8 cellular contexts compared by ENCODE assay signal in the genomic region with DNA sequence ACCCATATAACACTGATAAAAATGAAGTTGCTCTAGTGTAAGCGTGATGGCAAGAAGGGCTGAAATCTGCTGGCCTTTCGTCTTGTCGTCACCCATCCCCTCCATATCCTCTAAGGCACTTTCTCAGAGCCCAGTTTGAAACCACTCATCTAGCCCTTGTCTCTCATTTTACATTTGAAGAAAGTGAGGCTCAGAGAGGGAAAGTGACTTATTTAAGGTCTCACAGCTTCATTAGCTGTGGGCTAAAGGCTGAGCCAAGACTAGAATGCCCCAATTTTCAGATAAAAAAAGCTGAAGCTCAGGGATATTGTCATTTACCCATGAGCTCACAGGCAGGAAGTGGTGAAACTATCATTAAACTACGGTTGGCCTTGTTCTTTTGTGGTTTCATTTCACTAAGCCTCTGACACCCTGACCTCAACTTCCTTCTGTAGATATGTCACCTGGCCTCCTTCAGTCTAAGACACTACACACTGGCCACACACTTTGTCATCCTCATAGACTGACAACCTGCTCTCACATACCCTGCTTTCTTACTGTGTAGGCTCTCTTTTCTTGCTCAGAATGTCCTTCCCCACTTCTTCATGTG.
A peak's percentile ranks its signal among the peaks of the same experiment; 100 is the strongest.
DNase-seq lines count a peak whose midpoint lies in the region; ATAC-seq and TF ChIP-seq lines count a peak whose summit lies in the region.

No MANE protein-coding gene starts in this region.

- TF ChIP-seq CTCF in GM12864 (IDR thresholded peaks at IDR 0.05; ENCODE audit: low read depth, low read length, missing control alignments) (no peak), sigmoid colon (IDR thresholded peaks at IDR 0.05) (no peak)

- TF ChIP-seq EP300 in sigmoid colon (IDR thresholded peaks at IDR 0.05): no peak

- intact Hi-C loops in sigmoid colon (cut with DNase I): loop anchor here (10.0 kb wide), 1 partner anchor 49 kb away; no protein-coding TSS in a partner anchor

- WGBS in sigmoid colon, 2 donors: 48 to 50% methylated on average over 4 of the region's 4 CpGs

- H3K4me3 ChIP-seq in GM12864 (ENCODE audit: low read depth, low read length) (no peak overlapping the region), Karpas-422 (ENCODE audit: low read length) (no peak overlapping the region), sigmoid colon (no peak overlapping the region)

- no peak for TF ChIP-seq POLR2A in sigmoid colon (IDR thresholded peaks at IDR 0.05)

- peak overlapping the region; percentile 56; the same call in 1 of the 2 replicates for H2AFZ ChIP-seq in Karpas-422 (ENCODE audit: low read length)

- H3K79me2 ChIP-seq in Karpas-422 (ENCODE audit: low read length): no peaks in the 10 kb centered on the region

- no peaks in the 10 kb centered on the region for H3K27me3 ChIP-seq in Karpas-422 (ENCODE audit: low read length)
- no peaks in the 10 kb centered on the region for H3K27me3 ChIP-seq in sigmoid colon

- H3K9me3 ChIP-seq in Karpas-422 (ENCODE audit: low read length) (no peaks in the 10 kb centered on the region; the same call in 1 of the 2 replicates), sigmoid colon (no peaks in the 10 kb centered on the region)

- H3K9ac ChIP-seq in Karpas-422 (ENCODE audit: low read length): no peak overlapping the region

- H3K4me1 ChIP-seq in Karpas-422 (ENCODE audit: low read length) (peaks cover 40% of the 10 kb centered on the region), sigmoid colon (no peaks in the 10 kb centered on the region)

- DNase-seq in GM12864 (ENCODE audit: low read depth) (peak; percentile 84), Karpas-422 (peak; percentile 62), activated T-cell treated with anti-CD3 and anti-CD28 coated beads for 48 hours (ENCODE audit: low read depth) (peak; percentile 13), sigmoid colon (no peak), SHP77 (lab: John Stamatoyannopoulos, UW) (no peak), AG20443 (ENCODE audit: low spot score) (no peak)
- DNase-seq in stimulated activated CD4-positive, alpha-beta T cell treated with anti-CD3 and anti-CD28 coated beads, Interleukin-12 subunit alpha, Interleukin-12 subunit beta, amount 100 ng/mL, for 48 hours (ENCODE audit: low read depth in 2 of 3, low spot score in 1 of 3): peak; percentile 20 to 47 (median 42)

- peak overlapping the region; percentile 26 for H3K4me2 ChIP-seq in Karpas-422 (ENCODE audit: low read depth, low read length, poor library complexity, severe bottlenecking)

- no peaks in the 10 kb centered on the region for H4K20me1 ChIP-seq in Karpas-422 (ENCODE audit: insufficient read depth, low read depth, low read length)

- no peaks in the 10 kb centered on the region for H3K36me3 ChIP-seq in Karpas-422 (ENCODE audit: insufficient read depth, low read length)
- H3K36me3 ChIP-seq in sigmoid colon: no peaks in the 10 kb centered on the region

- no peaks in the 10 kb centered on the region for H3K9me2 ChIP-seq in Karpas-422 (replicated peaks; ENCODE audit: insufficient read depth, low read length)

- H3K27ac ChIP-seq in Karpas-422 (ENCODE audit: low read length): peak overlapping the region; percentile 83
- H3K27ac ChIP-seq in sigmoid colon: no peak overlapping the region

- ATAC-seq in GM21619 (IDR thresholded peaks at IDR 0.05; ENCODE audit: unreplicated experiment): peak; percentile 98

Comparison
In these comparisons a context has a peak if more than half of its experiments do, and no peak if none do; other contexts are left out.
1. DNase-seq: peak in GM12864 (single experiment), Karpas-422 (single experiment), activated T-cell treated with anti-CD3 and anti-CD28 coated beads for 48 hours (single experiment) and stimulated activated CD4-positive, alpha-beta T cell treated with anti-CD3 and anti-CD28 coated beads, Interleukin-12 subunit alpha, Interleukin-12 subunit beta, amount 100 ng/mL, for 48 hours (3 of 3); none in sigmoid colon (single experiment), SHP77 (0 of 2) and AG20443 (single experiment).